Comparison of ENCODE assay signal across 28 cellular contexts in the genomic region with DNA sequence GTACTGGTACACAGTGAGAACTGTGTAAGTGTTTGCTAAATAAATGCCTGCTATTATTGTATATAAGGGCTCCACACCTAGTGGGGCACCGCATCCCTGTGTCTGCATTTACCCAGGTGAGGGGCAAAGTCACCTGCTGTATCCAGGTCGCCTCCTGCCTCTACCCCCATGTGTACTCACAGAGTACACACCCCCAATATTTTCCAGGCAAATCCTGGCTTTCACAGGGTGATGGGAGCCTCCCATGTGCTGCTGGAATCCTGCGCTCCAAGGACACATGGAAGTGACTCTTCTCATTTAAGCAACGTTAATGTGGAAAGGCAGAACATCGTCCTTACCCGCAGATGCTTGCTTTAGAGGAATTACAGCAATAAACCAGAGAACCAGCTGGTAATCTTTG. TPM values are rescaled to one million over a fixed set of nuclear protein-coding genes. Genes with fewer than 3 reads are reported as not detected.
"Had no signal": no experiment of that assay in that cellular context is flagged by ENCODE, and none has a peak within 500 bp of the region (broad histone marks: within the 10 kb centered on the region; RNA-seq: fewer than 3 reads in every experiment).

No MANE protein-coding gene starts in this region.

- H3K9me3 ChIP-seq: gastroesophageal sphincter, heart right ventricle, lower lobe of right lung, ovary, psoas muscle, spleen, testis, tibial artery had no signal

- H3K4me1 Mint-ChIP-seq: endodermal cell; naive thymus-derived CD8-positive, alpha-beta T cell had no signal

- H3K27me3 Mint-ChIP-seq: stimulated activated memory B cell treated with anti-CD40 and anti-IgM and Interleukin-4, amounts not matched to agents 10 μg/mL and 1 μg/mL and 100 μg/mL, for 72 hours; type B pancreatic cell had no signal

- H3K9me3 Mint-ChIP-seq: naive thymus-derived CD8-positive, alpha-beta T cell; nephron progenitor cell; stimulated activated memory B cell treated with anti-CD40 and anti-IgM and Interleukin-4, amounts not matched to agents 10 μg/mL and 1 μg/mL and 100 μg/mL, for 72 hours; type B pancreatic cell had no signal

- ATAC-seq: esophagus mucosa; foreskin keratinocyte; gastroesophageal sphincter; heart right ventricle; left colon; left ventricle myocardium superior; lower lobe of right lung; naive thymus-derived CD8-positive, alpha-beta T cell; psoas muscle; right cardiac atrium; stimulated activated memory B cell treated with anti-CD40 and anti-IgM and Interleukin-4, amounts not matched to agents 10 μg/mL and 1 μg/mL and 100 μg/mL, for 72 hours; stimulated activated naive CD8-positive, alpha-beta T cell treated with anti-CD3 and anti-CD28 coated beads, Interleukin-15, Interleukin-2, amounts not matched to agents 100 U/mL and 50 U/mL, for 24 hours had no signal

- H3K4me3 Mint-ChIP-seq: endodermal cell; naive thymus-derived CD8-positive, alpha-beta T cell; nephron progenitor cell; stimulated activated memory B cell treated with anti-CD40 and anti-IgM and Interleukin-4, amounts not matched to agents 10 μg/mL and 1 μg/mL and 100 μg/mL, for 72 hours; type B pancreatic cell had no signal

- H3K4me1 ChIP-seq: foreskin keratinocyte, lower lobe of right lung, psoas muscle had no signal

- H3K36me3 Mint-ChIP-seq: naive thymus-derived CD8-positive, alpha-beta T cell; stimulated activated memory B cell treated with anti-CD40 and anti-IgM and Interleukin-4, amounts not matched to agents 10 μg/mL and 1 μg/mL and 100 μg/mL, for 72 hours; type B pancreatic cell had no signal

- H3K27me3 ChIP-seq: dorsolateral prefrontal cortex, foreskin keratinocyte, gastroesophageal sphincter, heart right ventricle, ovary, spleen, testis, tibial artery had no signal

- H3K36me3 ChIP-seq: gastroesophageal sphincter, lower lobe of right lung, ovary, spleen, tibial artery had no signal

- H3K27ac ChIP-seq: epithelial cell of prostate, foreskin keratinocyte, gastroesophageal sphincter, heart right ventricle, lower lobe of right lung, ovary, psoas muscle, skin epidermis, spleen, testis, tibial artery had no signal

- H3K4me3 ChIP-seq: dorsolateral prefrontal cortex, gastroesophageal sphincter, heart right ventricle, lower lobe of right lung, ovary, psoas muscle, skin epidermis, spleen, testis, tibial artery had no signal

- H3K27ac Mint-ChIP-seq: endodermal cell; naive thymus-derived CD8-positive, alpha-beta T cell; nephron progenitor cell; type B pancreatic cell had no signal

- DNase-seq: dorsolateral prefrontal cortex; effector CD8-positive, alpha-beta T cell; endodermal cell; foreskin keratinocyte; heart right ventricle; hippocampal formation; kidney glomerular epithelial cell; left colon; left ventricle myocardium superior; lower lobe of right lung; naive thymus-derived CD8-positive, alpha-beta T cell; nephron progenitor cell; nucleus accumbens; ovary; psoas muscle; right cardiac atrium; spleen; stimulated activated CD4-positive, alpha-beta T cell treated with anti-CD3 and anti-CD28 coated beads, Interleukin-4, amount 100 ng/mL, for 4 hours; stimulated activated naive CD8-positive, alpha-beta T cell treated with anti-CD3 and anti-CD28 coated beads, Interleukin-15, Interleukin-2, amounts not matched to agents 100 U/mL and 50 U/mL, for 24 hours; substantia nigra; tibial artery had no signal

RNA-seq across cellular contexts. Expression of a gene that starts 48.2 kb away (rescaled TPM):
- polyA plus RNA-seq: naive thymus-derived CD8-positive, alpha-beta T cell had no signal
